In genomic region chr12:125583071-125583470, GRCh38 we compare ENCODE assay signal across 2 cellular contexts.
TF ChIP-seq lines count a peak whose summit lies in the region.

No MANE protein-coding gene starts in this region.

TF ChIP-seq in GM23338, 12 proteins besides CTCF, POLR2A, EP300 and RAD21:
- TF ChIP-seq REST (IDR thresholded peaks at IDR 0.05; ENCODE audit: unreplicated experiment) (no peak), POLR2AphosphoS5 (IDR thresholded peaks at IDR 0.05; ENCODE audit: low read depth) (no peak), ZNF462 (CRISPR knock-in tag; IDR thresholded peaks at IDR 0.05) (no peak), STAT1 (IDR thresholded peaks at IDR 0.05; ENCODE audit: unreplicated experiment) (no peak), ZNF331 (CRISPR knock-in tag; IDR thresholded peaks at IDR 0.05; ENCODE audit: low read depth) (no peak), EZH2 (IDR thresholded peaks at IDR 0.05; ENCODE audit: low read depth, unreplicated experiment) (no peak), ZNF114 (CRISPR knock-in tag; IDR thresholded peaks at IDR 0.05) (no peak), EZH2phosphoT487 (IDR thresholded peaks at IDR 0.05; ENCODE audit: unreplicated experiment) (no peak), CREB1 (CRISPR knock-in tag; IDR thresholded peaks at IDR 0.05; ENCODE audit: low read depth) (no peak), NANOG (IDR thresholded peaks at IDR 0.05; ENCODE audit: borderline replicate concordance) (no peak), JUNB (IDR thresholded peaks at IDR 0.05; ENCODE audit: unreplicated experiment) (no peak), ETS1 (IDR thresholded peaks at IDR 0.05) (no peak)

TF ChIP-seq in K562, 482 proteins besides CTCF, POLR2A, EP300 and RAD21 (continued from another document):
- TF ChIP-seq E2F5 (CRISPR knock-in tag; IDR thresholded peaks at IDR 0.05) (no peak), MAFK (IDR thresholded peaks at IDR 0.05; ENCODE audit: low read length) (peak; percentile 36)
